In the genomic region with DNA sequence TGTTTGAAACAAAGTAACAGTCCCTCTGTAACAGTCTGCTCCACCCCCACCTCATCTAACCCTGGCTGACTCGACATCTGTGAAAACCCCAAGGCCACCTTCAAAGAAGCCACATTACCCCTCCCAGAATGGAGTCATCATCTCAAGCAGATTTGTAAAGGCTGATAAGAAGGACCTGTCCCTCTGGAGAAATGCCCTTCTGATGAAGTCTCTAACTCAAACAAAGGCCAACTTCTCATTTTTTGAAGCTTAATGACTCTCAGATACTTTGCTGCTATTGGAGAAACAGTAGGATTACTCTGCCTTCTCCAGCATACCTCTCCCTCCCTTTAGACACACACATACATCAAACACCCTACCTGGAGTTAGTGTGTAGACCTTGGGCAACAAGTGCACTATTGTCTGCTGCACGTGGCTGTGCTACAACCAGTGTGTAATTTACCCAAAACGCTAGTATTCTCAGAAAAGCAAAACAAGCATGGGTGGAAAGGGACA, we compare ENCODE assay signal across 1 cellular context.
TF ChIP-seq lines count a peak whose summit lies in the region.

No MANE protein-coding gene starts in this region.

TF ChIP-seq in H1, 55 proteins besides CTCF, POLR2A, EP300 and RAD21:
- TF ChIP-seq, protein P1, sequence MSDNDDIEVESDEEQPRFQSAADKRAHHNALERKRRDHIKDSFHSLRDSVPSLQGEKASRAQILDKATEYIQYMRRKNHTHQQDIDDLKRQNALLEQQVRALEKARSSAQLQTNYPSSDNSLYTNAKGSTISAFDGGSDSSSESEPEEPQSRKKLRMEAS (IDR thresholded peaks at IDR 0.05) = no peak
- TF ChIP-seq TAF1 (IDR thresholded peaks at IDR 0.05; ENCODE audit: low read depth, low read length) (no peak), PHF8 (conservative IDR thresholded peaks at IDR 0.05; ENCODE audit: low read depth, low read length) (no peak), RXRA (IDR thresholded peaks at IDR 0.05; ENCODE audit: insufficient read depth, low read depth, low read length) (no peak), EZH2 (IDR thresholded peaks at IDR 0.05; ENCODE audit: low read depth, low read length, severe bottlenecking) (no peak), CTBP2 (IDR thresholded peaks at IDR 0.05; ENCODE audit: borderline replicate concordance, insufficient read depth, insufficient read length, low read length) (no peak), BACH1 (IDR thresholded peaks at IDR 0.05; ENCODE audit: low read length) (no peak), RBBP5 (IDR thresholded peaks at IDR 0.05; ENCODE audit: borderline replicate concordance, low read depth, low read length) (no peak), TCF12 (IDR thresholded peaks at IDR 0.05; ENCODE audit: low read depth, low read length) (no peak), SIN3A (conservative IDR thresholded peaks at IDR 0.05 in 1 of 2, IDR thresholded peaks at IDR 0.05 in 1 of 2; ENCODE audit: low read depth in 1 of 2, low read length in 2 of 2) (no peak), KDM4A (IDR thresholded peaks at IDR 0.05; ENCODE audit: low read depth, low read length, severe bottlenecking) (no peak), YY1 (IDR thresholded peaks at IDR 0.05; ENCODE audit: low read depth, low read length) (no peak), HDAC2 (IDR thresholded peaks at IDR 0.05; ENCODE audit: borderline replicate concordance in 1 of 2, low read depth in 2 of 2, low read length in 2 of 2) (no peak), NANOG (IDR thresholded peaks at IDR 0.05; ENCODE audit: insufficient read depth, low read depth, low read length, poor library complexity, severe bottlenecking) (no peak), SRF (IDR thresholded peaks at IDR 0.05; ENCODE audit: low read depth, low read length) (no peak), SIX5 (IDR thresholded peaks at IDR 0.05; ENCODE audit: low read depth, low read length) (no peak)
